In the genomic region with DNA sequence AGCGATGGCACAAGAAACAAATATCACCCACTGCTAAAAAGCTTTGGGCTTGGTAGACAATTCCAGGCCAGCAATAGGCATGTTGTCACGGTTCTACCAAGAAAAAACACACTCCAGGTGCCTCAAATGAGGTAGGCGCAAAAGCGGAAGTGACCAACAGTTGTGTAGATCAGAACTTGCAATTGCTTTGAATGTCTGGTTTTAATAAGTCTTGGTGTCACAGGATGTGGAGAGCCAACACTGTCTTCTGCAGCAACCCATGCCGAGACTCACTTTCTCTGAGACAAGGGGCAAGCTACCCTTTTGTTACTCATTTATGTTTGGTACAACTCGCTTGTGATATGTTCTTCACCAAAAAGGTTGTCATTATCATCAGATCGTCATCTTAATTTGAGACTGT, we compare ENCODE assay signal across 27 cellular contexts.
"Had no signal": no experiment of that assay in that cellular context is flagged by ENCODE, and none has a peak within 500 bp of the region (broad histone marks: within the 10 kb centered on the region; RNA-seq: fewer than 3 reads in every experiment).

No MANE protein-coding gene starts in this region.

- H3K36me3 Mint-ChIP-seq: naive B cell; naive thymus-derived CD8-positive, alpha-beta T cell; stimulated activated effector memory CD8-positive, alpha-beta T cell treated with anti-CD3 and anti-CD28 coated beads, Interleukin-12 subunit alpha, Interleukin-12 subunit beta, amount 100 ng/mL, for 72 hours; stimulated activated naive B cell treated with anti-CD40 and anti-IgM and Interleukin-4, amounts not matched to agents 10 μg/mL and 1 μg/mL and 100 μg/mL, for 72 hours had no signal

- FAIRE-seq: pancreas, small intestine had no signal

- H3K27me3 Mint-ChIP-seq: stimulated activated naive CD8-positive, alpha-beta T cell treated with anti-CD3 and anti-CD28 coated beads, Interleukin-15, Interleukin-2, amounts not matched to agents 100 ng/mL and 50 ng/mL, for 24 hours had no signal

- H3K27me3 ChIP-seq: neutrophil, pancreas, sigmoid colon, thyroid gland, upper lobe of right lung, uterus had no signal

- DNase-seq: naive B cell; naive thymus-derived CD8-positive, alpha-beta T cell; nephron progenitor cell; nucleus accumbens; pancreas; right cardiac atrium; right lobe of liver; sigmoid colon; small intestine; stimulated activated CD4-positive, alpha-beta T cell treated with anti-CD3 and anti-CD28 coated beads, Interleukin-15, amount 100 ng/mL, for 24 hours; stimulated activated CD4-positive, alpha-beta T cell treated with anti-CD3 and anti-CD28 coated beads, Interleukin-2, amount 100 ng/mL, for 24 hours; stimulated activated CD4-positive, alpha-beta T cell treated with anti-CD3 and anti-CD28 coated beads, Interleukin-2, amount 100 ng/mL, for 48 hours; stimulated activated CD4-positive, alpha-beta T cell treated with anti-CD3 and anti-CD28 coated beads, Interleukin-4, amount 100 ng/mL, for 24 hours; stimulated activated naive B cell treated with anti-CD40 and anti-IgM and Interleukin-4, amounts not matched to agents 10 μg/mL and 1 μg/mL and 100 μg/mL, for 72 hours; stimulated activated naive CD4-positive, alpha-beta T cell treated with Interleukin-2 at 50 U/mL for 16 hours; stomach; thyroid gland; trophoblast cell; upper lobe of right lung; uterus had no signal

- H3K27ac Mint-ChIP-seq: naive B cell; naive thymus-derived CD8-positive, alpha-beta T cell; nephron progenitor cell; stimulated activated effector memory CD8-positive, alpha-beta T cell treated with anti-CD3 and anti-CD28 coated beads, Interleukin-12 subunit alpha, Interleukin-12 subunit beta, amount 100 ng/mL, for 72 hours; stimulated activated naive B cell treated with anti-CD40 and anti-IgM and Interleukin-4, amounts not matched to agents 10 μg/mL and 1 μg/mL and 100 μg/mL, for 72 hours; stimulated activated naive CD8-positive, alpha-beta T cell treated with anti-CD3 and anti-CD28 coated beads, Interleukin-15, Interleukin-2, amounts not matched to agents 100 ng/mL and 50 ng/mL, for 24 hours had no signal

- H3K4me3 Mint-ChIP-seq: naive B cell; naive thymus-derived CD8-positive, alpha-beta T cell; nephron progenitor cell; neural crest cell; stimulated activated effector memory CD8-positive, alpha-beta T cell treated with anti-CD3 and anti-CD28 coated beads, Interleukin-12 subunit alpha, Interleukin-12 subunit beta, amount 100 ng/mL, for 72 hours; stimulated activated naive B cell treated with anti-CD40 and anti-IgM and Interleukin-4, amounts not matched to agents 10 μg/mL and 1 μg/mL and 100 μg/mL, for 72 hours; stimulated activated naive CD8-positive, alpha-beta T cell treated with anti-CD3 and anti-CD28 coated beads, Interleukin-15, Interleukin-2, amounts not matched to agents 100 ng/mL and 50 ng/mL, for 24 hours had no signal

- H3K4me1 Mint-ChIP-seq: naive B cell; naive thymus-derived CD8-positive, alpha-beta T cell; neural crest cell; stimulated activated naive B cell treated with anti-CD40 and anti-IgM and Interleukin-4, amounts not matched to agents 10 μg/mL and 1 μg/mL and 100 μg/mL, for 72 hours had no signal

- H3K36me3 ChIP-seq: neutrophil, pancreas, prostate gland, right lobe of liver, sigmoid colon, stomach, thoracic aorta, thyroid gland, tibial nerve, upper lobe of right lung, uterus had no signal

- H3K4me1 ChIP-seq: pancreas, prostate gland, right lobe of liver, sigmoid colon, stomach, thyroid gland, tibial nerve, upper lobe of right lung, uterus had no signal

- H3K27ac ChIP-seq: neutrophil, pancreas, prostate gland, right lobe of liver, sigmoid colon, stomach, thoracic aorta, thyroid gland, tibial nerve, upper lobe of right lung, uterus had no signal

- H3K9me3 ChIP-seq: neutrophil, pancreas, prostate gland, right lobe of liver, sigmoid colon, stomach, thoracic aorta, thyroid gland, tibial nerve, upper lobe of right lung, uterus had no signal

- H3K4me3 ChIP-seq: pancreas, prostate gland, right lobe of liver, sigmoid colon, stomach, thoracic aorta, thyroid gland, tibial nerve, upper lobe of right lung, uterus had no signal

- H3K9me3 Mint-ChIP-seq: naive B cell; nephron progenitor cell; stimulated activated effector memory CD8-positive, alpha-beta T cell treated with anti-CD3 and anti-CD28 coated beads, Interleukin-12 subunit alpha, Interleukin-12 subunit beta, amount 100 ng/mL, for 72 hours; stimulated activated naive B cell treated with anti-CD40 and anti-IgM and Interleukin-4, amounts not matched to agents 10 μg/mL and 1 μg/mL and 100 μg/mL, for 72 hours; stimulated activated naive CD8-positive, alpha-beta T cell treated with anti-CD3 and anti-CD28 coated beads, Interleukin-15, Interleukin-2, amounts not matched to agents 100 ng/mL and 50 ng/mL, for 24 hours had no signal

- ATAC-seq: naive thymus-derived CD8-positive, alpha-beta T cell; pancreas; right cardiac atrium; right lobe of liver; stimulated activated effector memory CD8-positive, alpha-beta T cell treated with anti-CD3 and anti-CD28 coated beads, Interleukin-12 subunit alpha, Interleukin-12 subunit beta, amount 100 ng/mL, for 72 hours; stimulated activated naive B cell treated with anti-CD40 and anti-IgM and Interleukin-4, amounts not matched to agents 10 μg/mL and 1 μg/mL and 100 μg/mL, for 72 hours; upper lobe of right lung had no signal
